ENCODE assay signal across 25 cellular contexts in the genomic region with DNA sequence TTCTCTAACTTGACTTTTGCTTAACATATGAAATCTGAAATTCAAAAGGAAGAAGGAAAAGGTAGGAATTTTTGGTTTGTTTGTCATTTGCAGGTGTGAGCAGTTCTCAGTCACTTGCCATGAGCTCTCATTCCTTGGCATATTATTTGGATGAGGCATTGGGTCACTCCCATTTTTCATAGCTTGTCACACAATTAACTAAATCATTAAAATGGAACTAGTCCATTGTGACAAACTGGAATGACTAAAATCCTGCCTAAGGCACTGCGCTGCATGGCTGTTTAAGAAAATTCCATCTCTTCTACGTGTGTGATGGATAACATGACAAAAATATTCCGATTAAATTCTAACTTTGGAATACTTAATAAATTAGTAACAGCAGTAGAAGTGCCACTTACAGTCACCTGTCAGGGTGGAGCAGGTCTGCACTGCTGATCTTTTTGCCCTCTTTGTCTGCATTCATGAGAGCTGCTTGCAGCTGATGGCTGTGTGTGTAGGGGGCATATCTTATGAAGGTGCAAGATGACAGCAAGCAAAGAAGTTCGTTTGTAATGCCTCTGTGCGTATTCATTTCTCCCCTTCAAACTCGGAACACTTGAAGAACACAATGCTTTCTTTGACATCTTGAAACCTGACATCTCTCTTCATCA.
"Had no signal": no experiment of that assay in that cellular context is flagged by ENCODE, and none has a peak within 500 bp of the region (broad histone marks: within the 10 kb centered on the region; RNA-seq: fewer than 3 reads in every experiment).

No MANE protein-coding gene starts in this region.

- H3K27ac Mint-ChIP-seq: activated B cell treated with CpG ODN at 0.5 μM for 24 hours; activated CD4-positive, alpha-beta memory T cell treated with anti-CD3 and anti-CD28 coated beads for 36 hours; activated CD4-positive, alpha-beta T cell treated with anti-CD3 and anti-CD28 coated beads, Interleukin-2, amount 10 ng/mL, durations not matched to agents 24 days and 14 days; activated naive CD4-positive, alpha-beta T cell treated with anti-CD3 and anti-CD28 coated beads for 36 hours; activated naive CD8-positive, alpha-beta T cell; activated T-helper 17 cell treated with anti-CD3 and anti-CD28 coated beads, Interleukin-2, amount 50 U/mL, for 72 hours; brain had no signal

- ATAC-seq: activated T-helper 17 cell treated with anti-CD3 and anti-CD28 coated beads, Interleukin-2, amount 50 U/mL, for 72 hours; HepG2 had no signal

- H3K4me1 Mint-ChIP-seq: activated B cell treated with CpG ODN at 0.5 μM for 24 hours; activated CD4-positive, alpha-beta T cell treated with anti-CD3 and anti-CD28 coated beads, Interleukin-2, amount 10 ng/mL, durations not matched to agents 24 days and 14 days; activated T-helper 17 cell treated with anti-CD3 and anti-CD28 coated beads, Interleukin-2, amount 50 U/mL, for 72 hours had no signal

- H3K4me3 Mint-ChIP-seq: activated B cell treated with CpG ODN at 0.5 μM for 24 hours; activated CD4-positive, alpha-beta memory T cell treated with anti-CD3 and anti-CD28 coated beads for 36 hours; activated CD4-positive, alpha-beta T cell treated with anti-CD3 and anti-CD28 coated beads, Interleukin-2, amount 10 ng/mL, durations not matched to agents 24 days and 14 days; activated naive CD4-positive, alpha-beta T cell treated with anti-CD3 and anti-CD28 coated beads for 36 hours; activated naive CD8-positive, alpha-beta T cell; activated T-helper 17 cell treated with anti-CD3 and anti-CD28 coated beads, Interleukin-2, amount 50 U/mL, for 72 hours; brain had no signal

- H3K27me3 Mint-ChIP-seq: activated B cell treated with CpG ODN at 0.5 μM for 24 hours; activated CD4-positive, alpha-beta memory T cell treated with anti-CD3 and anti-CD28 coated beads for 36 hours; activated CD4-positive, alpha-beta T cell treated with anti-CD3 and anti-CD28 coated beads, Interleukin-2, amount 10 ng/mL, durations not matched to agents 24 days and 14 days; activated naive CD8-positive, alpha-beta T cell; activated T-helper 17 cell treated with anti-CD3 and anti-CD28 coated beads, Interleukin-2, amount 50 U/mL, for 72 hours; brain had no signal

- DNase-seq: activated B cell treated with CpG ODN at 0.5 μM for 24 hours; activated CD4-positive, alpha-beta memory T cell treated with anti-CD3 and anti-CD28 coated beads for 36 hours; activated CD4-positive, alpha-beta T cell treated with anti-CD3 and anti-CD28 coated beads for 1 hour; activated CD4-positive, alpha-beta T cell treated with anti-CD3 and anti-CD28 coated beads, Interleukin-2, amount 10 ng/mL, durations not matched to agents 24 days and 14 days; activated CD8-positive, alpha-beta memory T cell treated with anti-CD3 and anti-CD28 coated beads for 24 hours; activated gamma-delta T cell; activated naive CD4-positive, alpha-beta T cell treated with anti-CD3 and anti-CD28 coated beads for 36 hours; activated T-cell treated with anti-CD3 and anti-CD28 coated beads for 4 hours; activated T-cell treated with anti-CD3 and anti-CD28 coated beads, Interleukin-2, amount 50 U/mL, for 48 hours; amygdala; MM.1S; NCI-H1105 treated with DMSO at 0.1 percent for 48 hours; NCI-H1436 treated with DMSO at 0.1 percent for 48 hours; NCI-H187; NCI-H2081; NCI-H2171 treated with DMSO at 0.1 percent for 48 hours; NCI-H226; NCI-H526 treated with DMSO at 0.1 percent for 48 hours; SIG-M5; T-helper 2 cell; T1000 had no signal

- H3K36me3 Mint-ChIP-seq: activated CD4-positive, alpha-beta memory T cell treated with anti-CD3 and anti-CD28 coated beads for 36 hours; activated naive CD8-positive, alpha-beta T cell; brain had no signal
